Comparison of ENCODE assay signal across 8 cellular contexts in genomic region chr3:148992027-148992634, GRCh38. TPM values are rescaled to one million over a fixed set of nuclear protein-coding genes. Genes with fewer than 3 reads are reported as not detected.
DNase-seq lines count a peak whose midpoint lies in the region; ATAC-seq, FAIRE-seq and TF ChIP-seq lines count a peak whose summit lies in the region.

No MANE protein-coding gene starts in this region.

- H3K4me3 ChIP-seq in AG04449 (ENCODE audit: low read depth, low read length) (peak overlapping the region; percentile 71), gastroesophageal sphincter (peak overlapping the region; percentile 68 to 90), neutrophil (ENCODE audit: low read depth in 1 of 2, low read length in 1 of 2) (peak overlapping the region; percentile 72 to 74)

- peak overlapping the region; percentile 80 for H3K4me3 Mint-ChIP-seq in activated T-helper 2 cell treated with anti-CD3 and anti-CD28 coated beads, Interferon-gamma antibody, Interleukin-2, Interleukin-4, amounts not matched to agents 10 μg/mL and 5 μg/mL and 100 μg/mL, durations not matched to agents 14 hours and 24 hours and 36 hours (ENCODE audit: low read depth)

- TF ChIP-seq EP300 in gastroesophageal sphincter (IDR thresholded peaks at IDR 0.05): no peak

- CTCF ChIA-PET in AG04449 (lab: Yijun Ruan, JAX): interaction anchor here (1.4 to 3.1 kb wide), 3 partner anchors 11 to 341 kb away, joined by 3 to 25 read pairs (median 5); partner anchors contain the start of gene TM4SF18

- WGBS in gastroesophageal sphincter (ENCODE audit: low coverage in 1 of 2), 2 donors: 0 to 28% methylated on average over 1 to 2 of the region's 34 CpGs

- intact Hi-C loops in activated T-helper 2 cell treated with anti-CD3 and anti-CD28 coated beads, Interferon-gamma antibody, Interleukin-2, Interleukin-4, amounts not matched to agents 10 μg/mL and 5 μg/mL and 100 μg/mL, durations not matched to agents 14 hours and 24 hours and 36 hours (cut with micrococcal nuclease): loop anchor here (5.0 kb wide), 1 partner anchor 255 kb away; no protein-coding TSS in a partner anchor

- H3K27ac Mint-ChIP-seq in activated T-helper 2 cell treated with anti-CD3 and anti-CD28 coated beads, Interferon-gamma antibody, Interleukin-2, Interleukin-4, amounts not matched to agents 10 μg/mL and 5 μg/mL and 100 μg/mL, durations not matched to agents 14 hours and 24 hours and 36 hours: peak overlapping the region; percentile 68

- H3K9me3 Mint-ChIP-seq in activated T-helper 2 cell treated with anti-CD3 and anti-CD28 coated beads, Interferon-gamma antibody, Interleukin-2, Interleukin-4, amounts not matched to agents 10 μg/mL and 5 μg/mL and 100 μg/mL, durations not matched to agents 14 hours and 24 hours and 36 hours: no peaks in the 10 kb centered on the region

- peaks cover 3 to 33% of the 10 kb centered on the region in 2 donors for H3K36me3 ChIP-seq in gastroesophageal sphincter
- H3K36me3 ChIP-seq in neutrophil: peaks cover 32% of the 10 kb centered on the region

- TF ChIP-seq CTCF in AG04449 (IDR thresholded peaks at IDR 0.05; ENCODE audit: insufficient read depth, low read length, missing control alignments) (no peak), gastroesophageal sphincter (IDR thresholded peaks at IDR 0.05) (no peak), neutrophil (IDR thresholded peaks at IDR 0.05) (no peak)

- H3K4me1 Mint-ChIP-seq in activated T-helper 2 cell treated with anti-CD3 and anti-CD28 coated beads, Interferon-gamma antibody, Interleukin-2, Interleukin-4, amounts not matched to agents 10 μg/mL and 5 μg/mL and 100 μg/mL, durations not matched to agents 14 hours and 24 hours and 36 hours (ENCODE audit: low read depth): peaks cover 26% of the 10 kb centered on the region

- POLR2A ChIA-PET in AG04449 (lab: Yijun Ruan, JAX): interaction anchor here (0.6 to 1.7 kb wide), 5 partner anchors 8 to 48 kb away, joined by 3 to 7 read pairs (median 3); no protein-coding TSS in a partner anchor

- FAIRE-seq in GM12892 (lab: Jason Lieb, UNC): peak; percentile 83

- peaks cover 29% of the 10 kb centered on the region for H3K36me3 Mint-ChIP-seq in activated T-helper 2 cell treated with anti-CD3 and anti-CD28 coated beads, Interferon-gamma antibody, Interleukin-2, Interleukin-4, amounts not matched to agents 10 μg/mL and 5 μg/mL and 100 μg/mL, durations not matched to agents 14 hours and 24 hours and 36 hours (ENCODE audit: low read depth)

- H3K9me3 ChIP-seq in gastroesophageal sphincter: no peaks in the 10 kb centered on the region
- no peaks in the 10 kb centered on the region for H3K9me3 ChIP-seq in neutrophil

- H3K27me3 Mint-ChIP-seq in activated T-helper 2 cell treated with anti-CD3 and anti-CD28 coated beads, Interferon-gamma antibody, Interleukin-2, Interleukin-4, amounts not matched to agents 10 μg/mL and 5 μg/mL and 100 μg/mL, durations not matched to agents 14 hours and 24 hours and 36 hours (ENCODE audit: low read depth): no peaks in the 10 kb centered on the region

- peaks cover 0 to 37% (median 7%) of the 10 kb centered on the region in 3 donors for H3K4me1 ChIP-seq in gastroesophageal sphincter
- H3K4me1 ChIP-seq in neutrophil (ENCODE audit: control insufficient read depth in 1 of 2, insufficient read depth in 1 of 2, low read depth in 1 of 2, low read length in 1 of 2): peaks cover 69 to 72% of the 10 kb centered on the region in 2 experiments

- ATAC-seq in HG02798 (IDR thresholded peaks at IDR 0.05; ENCODE audit: poor library complexity, unreplicated experiment) (peak; percentile 27), gastroesophageal sphincter (peak; percentile 50)

- no peak for DNase-seq in AG04449 (ENCODE audit: low read depth, low spot score)
- DNase-seq in GM12892 (ENCODE audit: insufficient read length): peak; percentile 13
- DNase-seq in NCI-H2107 treated with DMSO at 0.1 percent for 48 hours (lab: John Stamatoyannopoulos, UW; ENCODE audit: unreplicated experiment): peak; percentile 30
- DNase-seq in activated T-helper 2 cell treated with anti-CD3 and anti-CD28 coated beads, Interferon-gamma antibody, Interleukin-2, Interleukin-4, amounts not matched to agents 10 μg/mL and 5 μg/mL and 100 μg/mL, durations not matched to agents 14 hours and 24 hours and 36 hours (ENCODE audit: low spot score): no peak
- DNase-seq in NCI-H2171 treated with DMSO at 0.1 percent for 48 hours (lab: John Stamatoyannopoulos, UW): no peak

- H3K27me3 ChIP-seq in gastroesophageal sphincter (no peaks in the 10 kb centered on the region), neutrophil (no peaks in the 10 kb centered on the region)

- TF ChIP-seq POLR2A in GM12892 (IDR thresholded peaks at IDR 0.05; ENCODE audit: low read depth, low read length): no peak
- TF ChIP-seq POLR2A in gastroesophageal sphincter (IDR thresholded peaks at IDR 0.05): no peak

- H3K27ac ChIP-seq in gastroesophageal sphincter (peak overlapping the region; percentile 94 to 98 (median 96)), neutrophil (peak overlapping the region; percentile 88)

RNA-seq across cellular contexts. Expression of gene GYG1, which starts 0.8 kb away (rescaled TPM):
- polyA plus RNA-seq in GM12892 (2012; ENCODE audit: missing spikeins): 10.7 TPM
- total RNA-seq in activated T-helper 2 cell treated with anti-CD3 and anti-CD28 coated beads, Interferon-gamma antibody, Interleukin-2, Interleukin-4, amounts not matched to agents 10 μg/mL and 5 μg/mL and 100 μg/mL, durations not matched to agents 14 hours and 24 hours and 36 hours: 25.2 and 25.3 TPM in 2 replicates
- total RNA-seq in gastroesophageal sphincter: 100 to 1,000 TPM; 117 to 883 (median 126) TPM

Comparison
In these comparisons a context has a peak if more than half of its experiments do, and no peak if none do; other contexts are left out.
1. DNase-seq: peak in GM12892 (single experiment) and NCI-H2107 treated with DMSO at 0.1 percent for 48 hours (single experiment); none in AG04449 (single experiment), activated T-helper 2 cell treated with anti-CD3 and anti-CD28 coated beads, Interferon-gamma antibody, Interleukin-2, Interleukin-4, amounts not matched to agents 10 μg/mL and 5 μg/mL and 100 μg/mL, durations not matched to agents 14 hours and 24 hours and 36 hours (single experiment) and NCI-H2171 treated with DMSO at 0.1 percent for 48 hours (single experiment).
2. Peak in every context shown above with its lines, with median percentiles within 50 percentile points of each other: H3K4me3 ChIP-seq.